Comparison of ENCODE assay signal across 9 cellular contexts in genomic region chr10:26621889-26622681, GRCh38.
DNase-seq lines count a peak whose midpoint lies in the region; ATAC-seq, FAIRE-seq and TF ChIP-seq lines count a peak whose summit lies in the region.
"Had no signal": no experiment of that assay in that cellular context is flagged by ENCODE, and none has a peak within 500 bp of the region (broad histone marks: within the 10 kb centered on the region; RNA-seq: fewer than 3 reads in every experiment).

No MANE protein-coding gene starts in this region.

- H3K4me3 ChIP-seq in bronchial epithelial cell (ENCODE audit: low read depth, low read length): peak overlapping the region; percentile 36
- H3K4me3 ChIP-seq in right lobe of liver: peak overlapping the region; percentile 40 to 62 (median 48)

- no peak overlapping the region for H2BK120ac ChIP-seq in H9 (ENCODE audit: low read depth, low read length, poor library complexity, severe bottlenecking)

- H3T11ph ChIP-seq in H9 (ENCODE audit: low read length): no peak overlapping the region

- peak overlapping the region; percentile 39; the same call in 1 of the 2 replicates for H3K14ac ChIP-seq in H9 (ENCODE audit: insufficient read depth, low read length)

- peak overlapping the region; percentile 57 for H3K4me2 ChIP-seq in H9 (ENCODE audit: insufficient read depth, insufficient read length, low read length)

- no CpG with 5 or more reads among the region's 47 CpGs for WGBS in H9 (ENCODE audit: extremely low coverage, insufficient read length, low lambda C conversion rate)
- WGBS in right lobe of liver (ENCODE audit: insufficient coverage, low coverage, low lambda C conversion rate, missing lambda C conversion rate): 6% methylated on average over 30 of the region's 47 CpGs

- TF ChIP-seq CTCF in CD14-positive monocyte (IDR thresholded peaks at IDR 0.05) (no peak), H9 (conservative IDR thresholded peaks at IDR 0.05) (no peak), bronchial epithelial cell (IDR thresholded peaks at IDR 0.05; ENCODE audit: insufficient read depth, low read length, severe bottlenecking) (no peak), right lobe of liver (IDR thresholded peaks at IDR 0.05) (no peak)

- H2BK12ac ChIP-seq in H9 (ENCODE audit: insufficient read length, low read depth, low read length): no peak overlapping the region

- H2AFZ ChIP-seq in H9 (ENCODE audit: low read length): peak overlapping the region; percentile 69

- no peak overlapping the region for H2BK20ac ChIP-seq in H9 (ENCODE audit: low read depth, low read length, poor library complexity, severe bottlenecking)

- H3K27me3 ChIP-seq in H9 (ENCODE audit: insufficient read depth, low read length): no peaks in the 10 kb centered on the region
- no peaks in the 10 kb centered on the region for H3K27me3 ChIP-seq in bronchial epithelial cell (ENCODE audit: control insufficient read depth, insufficient read depth, low read length)
- no peaks in the 10 kb centered on the region for H3K27me3 ChIP-seq in right lobe of liver

- no peaks in the 10 kb centered on the region for H3K79me2 ChIP-seq in H9 (ENCODE audit: insufficient read depth, low read length)

- H3K9me3 ChIP-seq in H9 (ENCODE audit: control insufficient read depth, low read depth, low read length) (no peaks in the 10 kb centered on the region), right lobe of liver (no peaks in the 10 kb centered on the region)
- H3K9me3 ChIP-seq: tibial nerve had no signal

- H2BK15ac ChIP-seq in H9 (ENCODE audit: low read depth, low read length): no peak overlapping the region

- no peak overlapping the region for H3K4ac ChIP-seq in H9 (ENCODE audit: low read depth, low read length)

- H4K91ac ChIP-seq in H9 (ENCODE audit: insufficient read length, low read depth, low read length): no peak overlapping the region

- no peak overlapping the region for H3K56ac ChIP-seq in H9 (ENCODE audit: insufficient read length, low read depth, low read length)

- H3K79me1 ChIP-seq in H9 (ENCODE audit: insufficient read depth, low read depth, low read length, poor library complexity, severe bottlenecking): no peaks in the 10 kb centered on the region

- no peak overlapping the region for H2AK5ac ChIP-seq in H9 (ENCODE audit: insufficient read length, low read length)

- H3K9ac ChIP-seq in H9 (ENCODE audit: extremely low read depth, insufficient read length, low read length): peak overlapping the region; percentile 8

- H3K27ac ChIP-seq in H9 (ENCODE audit: insufficient read length, low read depth, low read length): no peak overlapping the region
- H3K27ac ChIP-seq in right lobe of liver: peak overlapping the region; percentile 19 to 56 (median 38)

- ATAC-seq in right lobe of liver (peak; percentile 71 to 89 (median 80)), GM21360 (IDR thresholded peaks at IDR 0.05; ENCODE audit: unreplicated experiment) (no peak), GM18870 (IDR thresholded peaks at IDR 0.05; ENCODE audit: unreplicated experiment) (no peak)
- ATAC-seq in stimulated activated naive B cell treated with anti-CD40 and anti-IgM and Interleukin-4, amounts not matched to agents 10 μg/mL and 1 μg/mL and 100 μg/mL, for 72 hours (replicated peaks): peak; percentile 89

- no peak overlapping the region for H3K18ac ChIP-seq in H9 (ENCODE audit: insufficient read length, low read depth, low read length)

- no peaks in the 10 kb centered on the region for H4K20me1 ChIP-seq in H9 (ENCODE audit: control insufficient read depth, insufficient read depth, insufficient read length)

- TF ChIP-seq POLR2A in right lobe of liver (IDR thresholded peaks at IDR 0.05): no peak

- H3K4me1 ChIP-seq in H9 (ENCODE audit: insufficient read depth, low read length) (no peaks in the 10 kb centered on the region), right lobe of liver (peaks cover 0 to 41% (median 12%) of the 10 kb centered on the region in 4 donors)

- no peaks in the 10 kb centered on the region for H3K9me3 Mint-ChIP-seq in CD14-positive monocyte
- no peaks in the 10 kb centered on the region for H3K9me3 Mint-ChIP-seq in H9
- H3K9me3 Mint-ChIP-seq in stimulated activated naive B cell treated with anti-CD40 and anti-IgM and Interleukin-4, amounts not matched to agents 10 μg/mL and 1 μg/mL and 100 μg/mL, for 72 hours: no peaks in the 10 kb centered on the region

- intact Hi-C loops in CD14-positive monocyte (cut with micrococcal nuclease) (no loop called here), right lobe of liver (cut with DNase I) (no loop called here)

- no peak overlapping the region for H4K8ac ChIP-seq in H9 (replicated peaks; ENCODE audit: insufficient read length, low read depth, low read length)

- peaks cover 3% of the 10 kb centered on the region for H3K23me2 ChIP-seq in H9 (ENCODE audit: insufficient read length, low read depth, low read length, poor library complexity, severe bottlenecking)

- no peaks in the 10 kb centered on the region for H3K36me3 Mint-ChIP-seq in CD14-positive monocyte
- H3K36me3 Mint-ChIP-seq in H9 (ENCODE audit: insufficient read depth in 1 of 3, low read depth in 3 of 3): no peaks in the 10 kb centered on the region
- H3K36me3 Mint-ChIP-seq in stimulated activated naive B cell treated with anti-CD40 and anti-IgM and Interleukin-4, amounts not matched to agents 10 μg/mL and 1 μg/mL and 100 μg/mL, for 72 hours: no peaks in the 10 kb centered on the region

- H3K36me3 ChIP-seq in bronchial epithelial cell (ENCODE audit: control insufficient read depth, insufficient read depth, low read length) (no peaks in the 10 kb centered on the region), right lobe of liver (no peaks in the 10 kb centered on the region)
- H3K36me3 ChIP-seq: tibial nerve had no signal

- peak overlapping the region; percentile 20 to 85 (median 73) for H3K27ac Mint-ChIP-seq in CD14-positive monocyte
- H3K27ac Mint-ChIP-seq in H9: no peak overlapping the region
- H3K27ac Mint-ChIP-seq in stimulated activated naive B cell treated with anti-CD40 and anti-IgM and Interleukin-4, amounts not matched to agents 10 μg/mL and 1 μg/mL and 100 μg/mL, for 72 hours: no peak overlapping the region

- H3K4me1 Mint-ChIP-seq in CD14-positive monocyte: peaks cover 17% of the 10 kb centered on the region
- H3K4me1 Mint-ChIP-seq in H9: 0 out of 4 replicates have a peak, but pooled peaks cover 0 to 4% of the 10 kb centered on the region in 2 experiments
- peaks cover 0 to 11% of the 10 kb centered on the region in 2 donors for H3K4me1 Mint-ChIP-seq in stimulated activated naive B cell treated with anti-CD40 and anti-IgM and Interleukin-4, amounts not matched to agents 10 μg/mL and 1 μg/mL and 100 μg/mL, for 72 hours

- no peak overlapping the region for H2BK5ac ChIP-seq in H9 (ENCODE audit: insufficient read length, low read length)

- H3K23ac ChIP-seq in H9 (ENCODE audit: insufficient read length, low read depth, low read length): no peak overlapping the region

- H3K27me3 Mint-ChIP-seq in CD14-positive monocyte (ENCODE audit: low read depth in 3 of 3) (peaks cover 0 to 2% (median 2%) of the 10 kb centered on the region in 3 donors), H9 (ENCODE audit: low read depth) (peaks cover 12% of the 10 kb centered on the region)
- peaks cover 38 to 39% of the 10 kb centered on the region in 2 donors for H3K27me3 Mint-ChIP-seq in stimulated activated naive B cell treated with anti-CD40 and anti-IgM and Interleukin-4, amounts not matched to agents 10 μg/mL and 1 μg/mL and 100 μg/mL, for 72 hours

- H4K5ac ChIP-seq in H9 (ENCODE audit: insufficient read length, low read depth, low read length): no peak overlapping the region

- DNase-seq in CD14-positive monocyte (ENCODE audit: low spot score): peak; percentile 80
- DNase-seq in H9: peak; percentile 59
- peak; percentile 28 for DNase-seq in RPMI8226
- DNase-seq in bronchial epithelial cell (ENCODE audit: low read depth): peak; percentile 95
- peak; percentile 60 to 66 (median 62) for DNase-seq in right lobe of liver
- DNase-seq in stimulated activated naive B cell treated with anti-CD40 and anti-IgM and Interleukin-4, amounts not matched to agents 10 μg/mL and 1 μg/mL and 100 μg/mL, for 72 hours: peak; percentile 29

- no peak for FAIRE-seq in bronchial epithelial cell (lab: Jason Lieb, UNC)

- H3K4me3 Mint-ChIP-seq in CD14-positive monocyte (peak overlapping the region; percentile 73 to 79), H9 (peak overlapping the region; percentile 52 to 68)
- peak overlapping the region; percentile 60 to 80 for H3K4me3 Mint-ChIP-seq in stimulated activated naive B cell treated with anti-CD40 and anti-IgM and Interleukin-4, amounts not matched to agents 10 μg/mL and 1 μg/mL and 100 μg/mL, for 72 hours

Comparison
In these comparisons a context has a peak if more than half of its experiments do, and no peak if none do; other contexts are left out.
1. DNase-seq: peak in every context shown above with its lines; median percentile 95 in bronchial epithelial cell; 80 in CD14-positive monocyte; 62 in right lobe of liver; 59 in H9; 29 in stimulated activated naive B cell treated with anti-CD40 and anti-IgM and Interleukin-4, amounts not matched to agents 10 μg/mL and 1 μg/mL and 100 μg/mL, for 72 hours; 28 in RPMI8226.
2. H3K27ac Mint-ChIP-seq: peak in CD14-positive monocyte (7 of 7); none in H9 (0 of 3) and stimulated activated naive B cell treated with anti-CD40 and anti-IgM and Interleukin-4, amounts not matched to agents 10 μg/mL and 1 μg/mL and 100 μg/mL, for 72 hours (single experiment).
3. ATAC-seq: peak in right lobe of liver (4 of 4) and stimulated activated naive B cell treated with anti-CD40 and anti-IgM and Interleukin-4, amounts not matched to agents 10 μg/mL and 1 μg/mL and 100 μg/mL, for 72 hours (2 of 2); none in GM21360 (single experiment) and GM18870 (single experiment).
4. Peak in every context shown above with its lines, with median percentiles within 50 percentile points of each other: H3K4me3 Mint-ChIP-seq.